Comparison of ENCODE assay signal across 9 cellular contexts in genomic region chr16:57235128-57236092, GRCh38. TPM values are rescaled to one million over a fixed set of nuclear protein-coding genes. Genes with fewer than 3 reads are reported as not detected.
A peak's percentile ranks its signal among the peaks of the same experiment; 100 is the strongest.
DNase-seq lines count a peak whose midpoint lies in the region; ATAC-seq and TF ChIP-seq lines count a peak whose summit lies in the region.
"Had no signal": no experiment of that assay in that cellular context is flagged by ENCODE, and none has a peak within 500 bp of the region (broad histone marks: within the 10 kb centered on the region; RNA-seq: fewer than 3 reads in every experiment).

No MANE protein-coding gene starts in this region.

- DNase-seq in activated naive CD4-positive, alpha-beta T cell treated with anti-CD3 and anti-CD28 coated beads for 36 hours = peak; percentile 67
- no peak for DNase-seq in activated naive CD4-positive, alpha-beta T cell (lab: John Stamatoyannopoulos, UW)
- DNase-seq in NCI-H510A (lab: John Stamatoyannopoulos, UW) (peak; percentile 26), cardiac fibroblast (ENCODE audit: low read depth in 2 of 2) (peak; percentile 27 to 68), retina (no peak), glomerular visceral epithelial cell (ENCODE audit: extremely low spot score) (no peak), H4 (ENCODE audit: low spot score) (no peak)
- DNase-seq: CD8-positive, alpha-beta memory T cell had no signal

- TF ChIP-seq CTCF in cardiac fibroblast (IDR thresholded peaks at IDR 0.05; ENCODE audit: low read depth, low read length) = no peak

- CTCF ChIA-PET in activated naive CD4-positive, alpha-beta T cell treated with anti-CD3 and anti-CD28 coated beads for 36 hours (lab: Charles Lee) = interaction anchor here (0.8 to 1.8 kb wide), 5 partner anchors 10 to 284 kb away, joined by 3 to 6 read pairs (median 4); partner anchors contain the start of gene ARL2BP

- H3K4me3 ChIP-seq in cardiac fibroblast (replicated peaks in 1 of 2; ENCODE audit: low read depth in 2 of 2, low read length in 2 of 2) = no peak overlapping the region

- peaks cover 22% of the 10 kb centered on the region for H3K36me3 Mint-ChIP-seq in activated naive CD4-positive, alpha-beta T cell treated with anti-CD3 and anti-CD28 coated beads for 36 hours (ENCODE audit: low read depth)
- peaks cover 48% of the 10 kb centered on the region for H3K36me3 Mint-ChIP-seq in stimulated activated memory B cell treated with anti-CD40 and anti-IgM and Interleukin-4, amounts not matched to agents 10 μg/mL and 1 μg/mL and 100 μg/mL, for 72 hours

- no peaks in the 10 kb centered on the region for H3K9me3 Mint-ChIP-seq in activated naive CD4-positive, alpha-beta T cell treated with anti-CD3 and anti-CD28 coated beads for 36 hours
- no peaks in the 10 kb centered on the region for H3K9me3 Mint-ChIP-seq in stimulated activated memory B cell treated with anti-CD40 and anti-IgM and Interleukin-4, amounts not matched to agents 10 μg/mL and 1 μg/mL and 100 μg/mL, for 72 hours
- H3K9me3 Mint-ChIP-seq: CD8-positive, alpha-beta memory T cell had no signal

- H3K27ac Mint-ChIP-seq in activated naive CD4-positive, alpha-beta T cell treated with anti-CD3 and anti-CD28 coated beads for 36 hours = peak overlapping the region; percentile 6
- peak overlapping the region; percentile 83 for H3K27ac Mint-ChIP-seq in stimulated activated memory B cell treated with anti-CD40 and anti-IgM and Interleukin-4, amounts not matched to agents 10 μg/mL and 1 μg/mL and 100 μg/mL, for 72 hours

- H3K4me3 Mint-ChIP-seq in activated naive CD4-positive, alpha-beta T cell treated with anti-CD3 and anti-CD28 coated beads for 36 hours = no peak overlapping the region
- peak overlapping the region; percentile 32 for H3K4me3 Mint-ChIP-seq in stimulated activated memory B cell treated with anti-CD40 and anti-IgM and Interleukin-4, amounts not matched to agents 10 μg/mL and 1 μg/mL and 100 μg/mL, for 72 hours

- no peaks in the 10 kb centered on the region for H3K27me3 Mint-ChIP-seq in activated naive CD4-positive, alpha-beta T cell treated with anti-CD3 and anti-CD28 coated beads for 36 hours (ENCODE audit: low read depth)
- H3K27me3 Mint-ChIP-seq in stimulated activated memory B cell treated with anti-CD40 and anti-IgM and Interleukin-4, amounts not matched to agents 10 μg/mL and 1 μg/mL and 100 μg/mL, for 72 hours = no peaks in the 10 kb centered on the region
- H3K27me3 Mint-ChIP-seq: CD8-positive, alpha-beta memory T cell had no signal

- intact Hi-C loops in activated naive CD4-positive, alpha-beta T cell treated with anti-CD3 and anti-CD28 coated beads for 36 hours (cut with micrococcal nuclease) = no loop called here

- ATAC-seq in stimulated activated memory B cell treated with anti-CD40 and anti-IgM and Interleukin-4, amounts not matched to agents 10 μg/mL and 1 μg/mL and 100 μg/mL, for 72 hours = peak; percentile 81

- peaks cover 14% of the 10 kb centered on the region for H3K4me1 Mint-ChIP-seq in activated naive CD4-positive, alpha-beta T cell treated with anti-CD3 and anti-CD28 coated beads for 36 hours (ENCODE audit: low read depth)
- peaks cover 32% of the 10 kb centered on the region for H3K4me1 Mint-ChIP-seq in stimulated activated memory B cell treated with anti-CD40 and anti-IgM and Interleukin-4, amounts not matched to agents 10 μg/mL and 1 μg/mL and 100 μg/mL, for 72 hours
- H3K4me1 Mint-ChIP-seq: CD8-positive, alpha-beta memory T cell had no signal

RNA-seq across cellular contexts. Expression of gene ARL2BP, which starts 9.6 kb away (rescaled TPM):
- total RNA-seq in activated naive CD4-positive, alpha-beta T cell treated with anti-CD3 and anti-CD28 coated beads for 36 hours = 10 to 100 TPM; 11.0 to 11.2 TPM
- 98.4 and 100 TPM in 2 replicates for total RNA-seq in H4 (2014; rRNA removed; shearing (Covaris generic))

RNA-seq across cellular contexts. Expression of gene PLLP, which starts 49.1 kb away (rescaled TPM):
- total RNA-seq in activated naive CD4-positive, alpha-beta T cell treated with anti-CD3 and anti-CD28 coated beads for 36 hours = under 1 TPM; 0.25 to 0.41 TPM
- total RNA-seq in H4 (2014; rRNA removed; shearing (Covaris generic)) = 0.17 TPM in 1 of 2 replicates, not detected in the other

RNA-seq across cellular contexts. Expression of gene RSPRY1, which starts 49.3 kb away (rescaled TPM):
- 10 to 100 TPM; 25.7 to 28.7 TPM for total RNA-seq in activated naive CD4-positive, alpha-beta T cell treated with anti-CD3 and anti-CD28 coated beads for 36 hours
- 25.1 and 28.6 TPM in 2 replicates for total RNA-seq in H4 (2014; rRNA removed; shearing (Covaris generic))

RNA-seq across cellular contexts. Expression of gene PSME3IP1, which starts 49.6 kb away (rescaled TPM):
- total RNA-seq in activated naive CD4-positive, alpha-beta T cell treated with anti-CD3 and anti-CD28 coated beads for 36 hours = 100 to 1,000 TPM; 106 to 110 TPM
- total RNA-seq in H4 (2014; rRNA removed; shearing (Covaris generic)) = 104 and 139 TPM in 2 replicates

Comparison
In these comparisons a context has a peak if more than half of its experiments do, and no peak if none do; other contexts are left out.
1. DNase-seq: peak in activated naive CD4-positive, alpha-beta T cell treated with anti-CD3 and anti-CD28 coated beads for 36 hours (single experiment), NCI-H510A (single experiment) and cardiac fibroblast (2 of 2); none in activated naive CD4-positive, alpha-beta T cell (0 of 4), retina (single experiment), glomerular visceral epithelial cell (single experiment) and H4 (single experiment).